Comparison of ENCODE assay signal across 19 cellular contexts in the genomic region with DNA sequence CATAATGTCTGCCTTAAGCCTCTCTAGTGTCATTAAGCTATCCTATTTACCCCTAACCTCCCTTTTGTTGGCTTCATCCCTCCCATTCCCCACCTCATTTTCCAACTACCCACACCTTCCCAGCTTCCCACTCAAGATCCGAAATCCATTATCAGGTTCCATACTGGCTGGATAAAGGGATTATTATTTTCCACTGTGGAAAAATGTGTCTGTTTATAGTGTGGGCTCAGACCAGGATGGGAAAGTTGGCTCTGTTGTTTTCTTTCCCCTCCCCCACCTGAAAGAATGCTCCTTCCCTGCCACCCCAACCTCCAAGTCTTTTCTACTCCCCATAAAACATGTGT. TPM values are rescaled to one million over a fixed set of nuclear protein-coding genes. Genes with fewer than 3 reads are reported as not detected.
DNase-seq lines count a peak whose midpoint lies in the region; ATAC-seq and TF ChIP-seq lines count a peak whose summit lies in the region.
"Had no signal": no experiment of that assay in that cellular context is flagged by ENCODE, and none has a peak within 500 bp of the region (broad histone marks: within the 10 kb centered on the region; RNA-seq: fewer than 3 reads in every experiment).

No MANE protein-coding gene starts in this region.

- ATAC-seq in activated B cell treated with CpG ODN at 0.5 μM for 24 hours (ENCODE audit: low read depth): no peak
- ATAC-seq in gastroesophageal sphincter: no peak
- no peak for ATAC-seq in HG03342 (IDR thresholded peaks at IDR 0.05; ENCODE audit: unreplicated experiment)
- no peak for ATAC-seq in HG02973 (IDR thresholded peaks at IDR 0.05; ENCODE audit: unreplicated experiment)
- no peak for ATAC-seq in GM18511 (IDR thresholded peaks at IDR 0.05; ENCODE audit: unreplicated experiment)

- no peak overlapping the region for H3K4me3 Mint-ChIP-seq in activated CD4-positive, alpha-beta T cell treated with anti-CD3 and anti-CD28 coated beads, Interleukin-2, amount 10 ng/mL, durations not matched to agents 7 days and 5 days
- H3K4me3 Mint-ChIP-seq in activated B cell treated with CpG ODN at 0.5 μM for 24 hours: no peak overlapping the region
- H3K4me3 Mint-ChIP-seq: activated naive CD8-positive, alpha-beta T cell treated with anti-CD3 and anti-CD28 coated beads for 36 hours; CD8-positive, alpha-beta memory T cell had no signal

- H3K36me3 Mint-ChIP-seq in activated CD4-positive, alpha-beta T cell treated with anti-CD3 and anti-CD28 coated beads, Interleukin-2, amount 10 ng/mL, durations not matched to agents 7 days and 5 days (ENCODE audit: low read depth): peaks cover 62% of the 10 kb centered on the region
- peaks cover 45% of the 10 kb centered on the region for H3K36me3 Mint-ChIP-seq in activated B cell treated with CpG ODN at 0.5 μM for 24 hours (ENCODE audit: low read depth)

- H3K27me3 Mint-ChIP-seq in activated CD4-positive, alpha-beta T cell treated with anti-CD3 and anti-CD28 coated beads, Interleukin-2, amount 10 ng/mL, durations not matched to agents 7 days and 5 days: no peaks in the 10 kb centered on the region
- H3K27me3 Mint-ChIP-seq in activated B cell treated with CpG ODN at 0.5 μM for 24 hours: no peaks in the 10 kb centered on the region
- H3K27me3 Mint-ChIP-seq: activated naive CD8-positive, alpha-beta T cell treated with anti-CD3 and anti-CD28 coated beads for 36 hours had no signal

- no peak for DNase-seq in activated CD4-positive, alpha-beta T cell treated with anti-CD3 and anti-CD28 coated beads, Interleukin-2, amount 10 ng/mL, durations not matched to agents 7 days and 5 days
- no peak for DNase-seq in activated CD4-positive, alpha-beta T cell treated with anti-CD3 and anti-CD28 coated beads, Interleukin-2, amount 50 U/mL, for 4 hours
- DNase-seq in activated B cell treated with CpG ODN at 0.5 μM for 24 hours (no peak), stomach (no peak)
- DNase-seq: activated naive CD8-positive, alpha-beta T cell treated with anti-CD3 and anti-CD28 coated beads for 36 hours; caudate nucleus; CD8-positive, alpha-beta memory T cell; effector memory CD4-positive, alpha-beta T cell; foreskin fibroblast; GM23248; NCI-H187; NCI-H510A; OCI-M1 had no signal

- TF ChIP-seq EP300 in gastroesophageal sphincter (IDR thresholded peaks at IDR 0.05): no peak
- no peak for TF ChIP-seq EP300 in stomach (IDR thresholded peaks at IDR 0.05)

- peaks cover 88% of the 10 kb centered on the region for H3K4me1 Mint-ChIP-seq in activated CD4-positive, alpha-beta T cell treated with anti-CD3 and anti-CD28 coated beads, Interleukin-2, amount 10 ng/mL, durations not matched to agents 7 days and 5 days
- H3K4me1 Mint-ChIP-seq in activated B cell treated with CpG ODN at 0.5 μM for 24 hours: peaks cover 88% of the 10 kb centered on the region

- H3K27ac ChIP-seq in gastroesophageal sphincter (peak overlapping the region in 3 of 4 donors; percentile 42 to 76 (median 63)), stomach (peak overlapping the region in 3 of 5 donors; percentile 40 to 75 (median 67))
- H3K27ac ChIP-seq: GM23248, right atrium auricular region had no signal

- 25 to 67% methylated on average over 1 of the region's 1 CpG for WGBS in gastroesophageal sphincter (ENCODE audit: low coverage in 1 of 2), 2 donors
- WGBS in stomach, 5 donors: 13 to 58% (median 42%) methylated on average over 1 of the region's 1 CpG

- H3K9me3 Mint-ChIP-seq in activated CD4-positive, alpha-beta T cell treated with anti-CD3 and anti-CD28 coated beads, Interleukin-2, amount 10 ng/mL, durations not matched to agents 7 days and 5 days: no peaks in the 10 kb centered on the region
- H3K9me3 Mint-ChIP-seq in activated B cell treated with CpG ODN at 0.5 μM for 24 hours: no peaks in the 10 kb centered on the region
- H3K9me3 Mint-ChIP-seq: activated naive CD8-positive, alpha-beta T cell treated with anti-CD3 and anti-CD28 coated beads for 36 hours; CD8-positive, alpha-beta memory T cell had no signal

- peak overlapping the region; percentile 59 for H3K27ac Mint-ChIP-seq in activated CD4-positive, alpha-beta T cell treated with anti-CD3 and anti-CD28 coated beads, Interleukin-2, amount 10 ng/mL, durations not matched to agents 7 days and 5 days
- peak overlapping the region; percentile 41 for H3K27ac Mint-ChIP-seq in activated B cell treated with CpG ODN at 0.5 μM for 24 hours
- H3K27ac Mint-ChIP-seq: activated naive CD8-positive, alpha-beta T cell treated with anti-CD3 and anti-CD28 coated beads for 36 hours had no signal

- H3K27me3 ChIP-seq in gastroesophageal sphincter: no peaks in the 10 kb centered on the region
- no peaks in the 10 kb centered on the region for H3K27me3 ChIP-seq in stomach
- H3K27me3 ChIP-seq: right atrium auricular region had no signal

- TF ChIP-seq CTCF in activated B cell treated with CpG ODN at 0.5 μM for 24 hours (IDR thresholded peaks at IDR 0.05) (no peak), gastroesophageal sphincter (IDR thresholded peaks at IDR 0.05) (no peak), stomach (IDR thresholded peaks at IDR 0.05) (no peak)

- POLR2A ChIA-PET in activated CD4-positive, alpha-beta T cell treated with anti-CD3 and anti-CD28 coated beads, Interleukin-2, amount 10 ng/mL, durations not matched to agents 7 days and 5 days (lab: Charles Lee): no interaction called here
- POLR2A ChIA-PET in activated B cell treated with CpG ODN at 0.5 μM for 24 hours (lab: Charles Lee): interaction anchor here (0.8 to 1.6 kb wide), 4 partner anchors 8 to 12 kb away, joined by 3 to 4 read pairs (median 3); no protein-coding TSS in a partner anchor

- H3K4me3 ChIP-seq in gastroesophageal sphincter (no peak overlapping the region), stomach (no peak overlapping the region)
- H3K4me3 ChIP-seq: GM23248, right atrium auricular region, thoracic aorta had no signal

- intact Hi-C loops in activated B cell treated with CpG ODN at 0.5 μM for 24 hours (cut with micrococcal nuclease): no loop called here
- intact Hi-C loops in stomach (cut with DNase I; ENCODE audit: low total_unique reads): no loop called here

- CTCF ChIA-PET in activated CD4-positive, alpha-beta T cell treated with anti-CD3 and anti-CD28 coated beads, Interleukin-2, amount 10 ng/mL, durations not matched to agents 7 days and 5 days (lab: Charles Lee): interaction anchor here (1.0 to 2.3 kb wide), 4 partner anchors 12 to 32 kb away, joined by 3 to 9 read pairs (median 3); no protein-coding TSS in a partner anchor
- CTCF ChIA-PET in activated B cell treated with CpG ODN at 0.5 μM for 24 hours (lab: Charles Lee): interaction anchor here (0.8 kb wide), 1 partner anchor 50 kb away, joined by 3 read pairs; the partner anchor contains the start of gene SUSD6

- no peaks in the 10 kb centered on the region for H3K9me3 ChIP-seq in gastroesophageal sphincter
- no peaks in the 10 kb centered on the region for H3K9me3 ChIP-seq in stomach
- H3K9me3 ChIP-seq: right atrium auricular region, thoracic aorta had no signal

- peaks cover 0 to 17% of the 10 kb centered on the region in 2 donors for H3K36me3 ChIP-seq in gastroesophageal sphincter
- peaks cover 0 to 27% (median 17%) of the 10 kb centered on the region in 4 donors for H3K36me3 ChIP-seq in stomach
- H3K36me3 ChIP-seq: thoracic aorta had no signal

- no peak for TF ChIP-seq POLR2A in gastroesophageal sphincter (IDR thresholded peaks at IDR 0.05)
- no peak for TF ChIP-seq POLR2A in stomach (IDR thresholded peaks at IDR 0.05)

- H3K4me1 ChIP-seq in gastroesophageal sphincter (peaks cover 15 to 95% (median 68%) of the 10 kb centered on the region in 3 donors), stomach (peaks cover 75 to 100% (median 88%) of the 10 kb centered on the region in 4 donors)

RNA-seq across cellular contexts. Expression of gene SUSD6, which starts 49.8 kb away (rescaled TPM):
- 10 to 100 TPM; 42.6 to 45.0 TPM for total RNA-seq in activated CD4-positive, alpha-beta T cell treated with anti-CD3 and anti-CD28 coated beads, Interleukin-2, amount 10 ng/mL, durations not matched to agents 7 days and 5 days
- total RNA-seq in activated B cell treated with CpG ODN at 0.5 μM for 24 hours: 63.5 and 67.1 TPM in 2 replicates
- total RNA-seq in gastroesophageal sphincter: 10 to 100 TPM; 24.4 to 40.6 (median 38.5) TPM
- 10 to 100 TPM; 23.7 to 39.0 (median 31.9) TPM for total RNA-seq in stomach
- polyA plus RNA-seq in stomach: 10 to 100 TPM in 1 of 3 donors, 1 to 10 TPM in 2; 4.9 to 10.3 (median 7.0) TPM
